ENCODE assay signal across 25 cellular contexts in the genomic region with DNA sequence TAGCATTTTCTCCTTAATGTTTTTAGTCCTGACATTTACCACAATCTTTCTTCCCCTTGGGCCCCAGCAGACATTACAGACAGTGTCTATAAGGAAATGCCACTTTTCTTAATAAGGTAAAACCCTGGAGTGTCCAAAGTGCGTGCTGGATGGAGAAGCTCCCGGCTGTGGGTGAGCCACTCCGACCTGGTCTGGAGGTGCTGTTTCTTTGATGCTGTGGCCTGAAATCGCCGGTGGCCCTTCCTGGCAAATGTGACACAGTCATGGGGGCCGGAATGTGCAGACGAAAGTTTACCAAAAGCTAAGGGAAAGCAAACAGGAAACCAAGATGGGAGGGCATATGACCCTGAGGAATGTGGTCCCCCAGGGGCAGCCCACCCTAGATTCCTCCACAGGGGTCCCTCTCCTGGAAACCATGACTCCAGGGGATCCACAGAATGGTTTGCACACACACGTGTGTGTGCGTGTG.
A peak's percentile ranks its signal among the peaks of the same experiment; 100 is the strongest.
DNase-seq lines count a peak whose midpoint lies in the region; ATAC-seq, FAIRE-seq and TF ChIP-seq lines count a peak whose summit lies in the region.
"Had no signal": no experiment of that assay in that cellular context is flagged by ENCODE, and none has a peak within 500 bp of the region (broad histone marks: within the 10 kb centered on the region; RNA-seq: fewer than 3 reads in every experiment).

No MANE protein-coding gene starts in this region.

- no peaks in the 10 kb centered on the region for H3K79me2 ChIP-seq in astrocyte (ENCODE audit: insufficient read depth, low read length)

- no peaks in the 10 kb centered on the region for H4K20me1 ChIP-seq in astrocyte (ENCODE audit: insufficient read depth, low read length)
- H4K20me1 ChIP-seq: BLaER1 treated with 17β-estradiol and CSF1 and Interleukin-3, amounts not matched to agents 10 nM and 100 nM had no signal

- CTCF ChIA-PET in HEK293 (lab: Yijun Ruan, JAX): interaction anchor here (0.7 to 4.4 kb wide), 9 partner anchors 8 to 175 kb away, joined by 3 to 145 read pairs (median 11); no protein-coding TSS in a partner anchor

- peaks cover 11% of the 10 kb centered on the region for H3K4me1 Mint-ChIP-seq in astrocyte (ENCODE audit: low read depth, unreplicated experiment)

- H3K36me3 Mint-ChIP-seq in astrocyte (ENCODE audit: low read depth, unreplicated experiment): no peaks in the 10 kb centered on the region

- peaks cover 8% of the 10 kb centered on the region for H3K4me1 ChIP-seq in HEK293 (ENCODE audit: control insufficient read depth, insufficient read depth, low read length)
- peaks cover 18% of the 10 kb centered on the region for H3K4me1 ChIP-seq in astrocyte (ENCODE audit: insufficient read depth, low read length)
- peaks cover 2 to 3% of the 10 kb centered on the region in 2 donors for H3K4me1 ChIP-seq in small intestine (ENCODE audit: control insufficient read depth in 2 of 2, insufficient read depth in 1 of 2, low read depth in 1 of 2, low read length in 1 of 2)
- H3K4me1 ChIP-seq in heart right ventricle: peaks cover 3 to 39% (median 28%) of the 10 kb centered on the region in 9 donors

- WGBS in small intestine, 3 donors: 36 to 68% (median 57%) methylated on average over 9 of the region's 9 CpGs
- WGBS in heart right ventricle, 2 donors: 84 to 85% methylated on average over 9 of the region's 9 CpGs

- no peak overlapping the region for H3K4me3 Mint-ChIP-seq in astrocyte (ENCODE audit: unreplicated experiment)
- H3K4me3 Mint-ChIP-seq: CD4-positive, alpha-beta T cell had no signal

- H2AFZ ChIP-seq in astrocyte (ENCODE audit: low read depth, low read length): no peak overlapping the region

- in situ Hi-C loops in KBM-7 (cut with MboI; ENCODE audit: low pct_unique_long_range_greater_than_20kb, low sequenced_read_pairs): no loop called here

- peaks cover 16% of the 10 kb centered on the region for H3K27me3 Mint-ChIP-seq in astrocyte (ENCODE audit: low read depth, unreplicated experiment)

- no peak overlapping the region for H3K9ac ChIP-seq in astrocyte (ENCODE audit: low read length)
- H3K9ac ChIP-seq: BLaER1 treated with 17β-estradiol and CSF1 and Interleukin-3, amounts not matched to agents 10 nM and 100 nM had no signal

- POLR2A ChIA-PET in HEK293 (lab: Yijun Ruan, JAX): interaction anchor here (0.6 kb wide), 1 partner anchor 9 kb away, joined by 3 read pairs; no protein-coding TSS in a partner anchor

- ATAC-seq in left colon: peak; percentile 59
- ATAC-seq in heart right ventricle: no peak
- ATAC-seq: HCT116, PC-3, Right ventricle myocardium inferior had no signal

- H3K36me3 ChIP-seq in HEK293 (ENCODE audit: control insufficient read depth in 2 of 2, insufficient read depth in 1 of 2, low read length in 2 of 2) (no peaks in the 10 kb centered on the region), astrocyte (ENCODE audit: insufficient read depth, low read length) (no peaks in the 10 kb centered on the region), small intestine (ENCODE audit: control insufficient read depth in 2 of 2, insufficient read depth in 2 of 2, low read length in 2 of 2) (no peaks in the 10 kb centered on the region), heart right ventricle (no peaks in the 10 kb centered on the region)
- H3K36me3 ChIP-seq: BLaER1 treated with 17β-estradiol and CSF1 and Interleukin-3, amounts not matched to agents 10 nM and 100 nM had no signal

- no peak overlapping the region for H3K27ac ChIP-seq in HEK293 (ENCODE audit: extremely low read depth, low read depth, low read length)
- no peak overlapping the region for H3K27ac ChIP-seq in astrocyte (ENCODE audit: low read depth, low read length)
- peak overlapping the region in 1 of 2 donors; percentile 48 for H3K27ac ChIP-seq in small intestine (ENCODE audit: low read depth in 1 of 2, low read length in 1 of 2)
- no peak overlapping the region for H3K27ac ChIP-seq in heart right ventricle
- H3K27ac ChIP-seq: BLaER1 treated with 17β-estradiol and CSF1 and Interleukin-3, amounts not matched to agents 10 nM and 100 nM; HL-60 had no signal

- no peak overlapping the region for H3K4me3 ChIP-seq in HEK293 (ENCODE audit: low read depth, low read length)
- no peak overlapping the region for H3K4me3 ChIP-seq in astrocyte (ENCODE audit: insufficient read depth, low read depth, low read length)
- no peak overlapping the region for H3K4me3 ChIP-seq in small intestine (ENCODE audit: low read depth in 1 of 2, low read length in 2 of 2)
- H3K4me3 ChIP-seq in heart right ventricle: no peak overlapping the region
- H3K4me3 ChIP-seq: BLaER1 treated with 17β-estradiol and CSF1 and Interleukin-3, amounts not matched to agents 10 nM and 100 nM had no signal

- H3K27ac Mint-ChIP-seq in astrocyte (ENCODE audit: unreplicated experiment): no peak overlapping the region
- H3K27ac Mint-ChIP-seq: CD4-positive, alpha-beta T cell had no signal

- peaks cover 8% of the 10 kb centered on the region for H3K9me3 Mint-ChIP-seq in astrocyte (ENCODE audit: unreplicated experiment)
- H3K9me3 Mint-ChIP-seq: CD4-positive, alpha-beta T cell had no signal

- H3K9me3 ChIP-seq in HEK293 (ENCODE audit: control insufficient read depth, insufficient read depth, low read depth, low read length): no peaks in the 10 kb centered on the region
- no peaks in the 10 kb centered on the region for H3K9me3 ChIP-seq in astrocyte (ENCODE audit: insufficient read depth, low read depth, low read length)
- H3K9me3 ChIP-seq in small intestine (ENCODE audit: control insufficient read depth, low read depth): no peaks in the 10 kb centered on the region
- H3K9me3 ChIP-seq in heart right ventricle: peaks cover 0 to 11% (median 3%) of the 10 kb centered on the region in 11 donors

- H3K4me2 ChIP-seq in astrocyte (ENCODE audit: low read length): peak overlapping the region; percentile 24

- FAIRE-seq in astrocyte (lab: Jason Lieb, UNC) (no peak), small intestine (lab: Jason Lieb, UNC) (no peak)
- FAIRE-seq: A204.1, G401.6 had no signal

- H3K27me3 ChIP-seq in astrocyte (ENCODE audit: insufficient read depth, low read length) (peaks cover 14% of the 10 kb centered on the region), small intestine (ENCODE audit: control insufficient read depth in 2 of 2, insufficient read depth in 2 of 2, low read length in 2 of 2) (no peaks in the 10 kb centered on the region), heart right ventricle (no peaks in the 10 kb centered on the region)
- H3K27me3 ChIP-seq: BLaER1 treated with 17β-estradiol and CSF1 and Interleukin-3, amounts not matched to agents 10 nM and 100 nM had no signal

- TF ChIP-seq CTCF in HEK293 (tag by site-specific recombination; IDR thresholded peaks at IDR 0.05): no peak
- TF ChIP-seq CTCF in astrocyte (IDR thresholded peaks at IDR 0.05; ENCODE audit: insufficient read depth, low read depth, low read length): no peak
- TF ChIP-seq CTCF in heart right ventricle (IDR thresholded peaks at IDR 0.05): no peak

- DNase-seq in astrocyte (ENCODE audit: low read depth) (no peak), left colon (no peak), small intestine (peak; percentile 52), SW 1271 (lab: John Stamatoyannopoulos, UW) (no peak), NCI-H146 (lab: John Stamatoyannopoulos, UW) (no peak), KBM-7 (no peak), heart right ventricle (no peak)
- DNase-seq: AML-193; CD4-positive, alpha-beta T cell; COR-L47; GOT3; Kasumi-1; NCI-H1092 treated with DMSO at 0.1 percent for 48 hours; NCI-H1436; NCI-H187 treated with DMSO at 0.1 percent for 48 hours; NCI-H524; NCI-H748 treated with DMSO at 0.1 percent for 48 hours; PC-3 had no signal

- intact Hi-C loops in left colon (cut with DNase I, micrococcal nuclease): loop anchor here in 1 of 2 donors (5.0 kb wide), 1 partner anchor 102 kb away; no protein-coding TSS in a partner anchor
- intact Hi-C loops in heart right ventricle (cut with DNase I): loop anchor here in 6 of 10 donors (1.0 to 10.0 kb wide), 6 partner anchors 102 to 180 kb away; no protein-coding TSS in a partner anchor

TF ChIP-seq in HEK293, 187 proteins besides CTCF, POLR2A, EP300 and RAD21:
- TF ChIP-seq ZNF266 (tag by site-specific recombination; IDR thresholded peaks at IDR 0.05; ENCODE audit: low read depth) (no peak), PRDM4 (tag by site-specific recombination; IDR thresholded peaks at IDR 0.05) (no peak), ZFHX2 (tag by site-specific recombination; conservative IDR thresholded peaks at IDR 0.05) (0 out of 2 replicates have a peak, but pooled peaks have one; percentile 0), KLF8 (tag by site-specific recombination; IDR thresholded peaks at IDR 0.05) (no peak), ZBTB17 (tag by site-specific recombination; IDR thresholded peaks at IDR 0.05) (no peak), ZNF530 (tag by site-specific recombination; IDR thresholded peaks at IDR 0.05; ENCODE audit: low read depth) (no peak), EGR2 (tag by site-specific recombination; IDR thresholded peaks at IDR 0.05; ENCODE audit: low read depth) (no peak; the same call in 1 of the 2 replicates), GLIS1 (tag by site-specific recombination; IDR thresholded peaks at IDR 0.05) (peak; percentile 5; the same call in 1 of the 2 replicates), ZIC2 (tag by site-specific recombination; IDR thresholded peaks at IDR 0.05) (peak; percentile 54; the same call in 1 of the 2 replicates), ZNF707 (tag by site-specific recombination; IDR thresholded peaks at IDR 0.05) (no peak)
TF ChIP-seq in HEK293: peak in this region for 3.
